ENCODE assay signal across 11 cellular contexts in the genomic region with DNA sequence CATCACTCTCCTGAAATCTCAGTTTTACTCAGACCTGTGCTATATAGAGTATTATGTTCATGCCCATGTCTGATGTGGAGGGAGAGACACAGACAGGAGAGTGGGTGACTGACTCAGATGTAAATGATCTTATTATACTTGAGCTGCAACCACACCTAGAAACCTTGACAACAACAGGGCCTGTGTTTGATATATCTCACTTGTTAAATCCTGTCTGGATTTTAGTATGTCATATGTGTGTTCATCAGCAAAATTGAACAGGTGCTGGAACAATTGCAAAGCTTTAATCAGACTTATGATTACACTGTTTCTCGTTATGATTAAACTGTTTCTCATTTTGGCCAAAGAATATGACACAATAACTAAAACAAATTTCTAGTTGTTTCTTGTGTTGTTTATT. TPM values are rescaled to one million over a fixed set of nuclear protein-coding genes. Genes with fewer than 3 reads are reported as not detected.
DNase-seq lines count a peak whose midpoint lies in the region; TF ChIP-seq lines count a peak whose summit lies in the region.
"Had no signal": no experiment of that assay in that cellular context is flagged by ENCODE, and none has a peak within 500 bp of the region (broad histone marks: within the 10 kb centered on the region; RNA-seq: fewer than 3 reads in every experiment).

No MANE protein-coding gene starts in this region.

- H3K4me1 Mint-ChIP-seq in activated CD4-positive, alpha-beta T cell treated with anti-CD3 and anti-CD28 coated beads, Interleukin-2, amount 10 ng/mL, durations not matched to agents 7 days and 5 days = peaks cover 21% of the 10 kb centered on the region
- peaks cover 39% of the 10 kb centered on the region for H3K4me1 Mint-ChIP-seq in chondrocyte (ENCODE audit: low read depth)

- no peak overlapping the region for H2BK120ac ChIP-seq in mesendoderm (ENCODE audit: low read depth, low read length)

- H3K4ac ChIP-seq in mesendoderm (ENCODE audit: low read depth, low read length) = no peak overlapping the region

- H3K4me3 Mint-ChIP-seq in activated CD4-positive, alpha-beta T cell treated with anti-CD3 and anti-CD28 coated beads, Interleukin-2, amount 10 ng/mL, durations not matched to agents 7 days and 5 days = no peak overlapping the region
- no peak overlapping the region for H3K4me3 Mint-ChIP-seq in chondrocyte (ENCODE audit: unreplicated experiment)
- H3K4me3 Mint-ChIP-seq: central memory CD8-positive, alpha-beta T cell had no signal

- H3K18ac ChIP-seq in mesendoderm (ENCODE audit: low read length) = no peak overlapping the region

- H3K9ac ChIP-seq in mesendoderm (ENCODE audit: low read length) = no peak overlapping the region

- no peak overlapping the region for H3K56ac ChIP-seq in mesendoderm (ENCODE audit: low read length)

- H3K27ac ChIP-seq in mesendoderm (ENCODE audit: low read depth, low read length) = no peak overlapping the region

- no peak overlapping the region for H2BK15ac ChIP-seq in mesendoderm (replicated peaks; ENCODE audit: low read depth)

- no peaks in the 10 kb centered on the region for H3K9me3 Mint-ChIP-seq in activated CD4-positive, alpha-beta T cell treated with anti-CD3 and anti-CD28 coated beads, Interleukin-2, amount 10 ng/mL, durations not matched to agents 7 days and 5 days
- no peaks in the 10 kb centered on the region for H3K9me3 Mint-ChIP-seq in chondrocyte (ENCODE audit: low read depth)
- H3K9me3 Mint-ChIP-seq: central memory CD8-positive, alpha-beta T cell had no signal

- H3K36me3 ChIP-seq in mesendoderm (ENCODE audit: control insufficient read depth, insufficient read depth, low read length) = no peaks in the 10 kb centered on the region
- H3K36me3 ChIP-seq: HAP-1 had no signal

- H3K27me3 Mint-ChIP-seq in activated CD4-positive, alpha-beta T cell treated with anti-CD3 and anti-CD28 coated beads, Interleukin-2, amount 10 ng/mL, durations not matched to agents 7 days and 5 days = no peaks in the 10 kb centered on the region
- H3K27me3 Mint-ChIP-seq in chondrocyte (ENCODE audit: low read depth) = no peaks in the 10 kb centered on the region
- H3K27me3 Mint-ChIP-seq: central memory CD8-positive, alpha-beta T cell had no signal

- no peak overlapping the region for H4K8ac ChIP-seq in mesendoderm (ENCODE audit: low read depth, low read length)

- H3K36me3 Mint-ChIP-seq in activated CD4-positive, alpha-beta T cell treated with anti-CD3 and anti-CD28 coated beads, Interleukin-2, amount 10 ng/mL, durations not matched to agents 7 days and 5 days (ENCODE audit: low read depth) = peaks cover 9% of the 10 kb centered on the region
- peaks cover 3% of the 10 kb centered on the region for H3K36me3 Mint-ChIP-seq in chondrocyte (ENCODE audit: low read depth)

- CTCF ChIA-PET in activated CD4-positive, alpha-beta T cell treated with anti-CD3 and anti-CD28 coated beads, Interleukin-2, amount 10 ng/mL, durations not matched to agents 7 days and 5 days (lab: Charles Lee) = interaction anchor here (0.6 to 1.5 kb wide), 6 partner anchors 9 to 38 kb away, joined by 3 to 6 read pairs (median 4); partner anchors contain the start of gene DIP2B

- H3K4me2 ChIP-seq in mesendoderm (ENCODE audit: low read length) = no peak overlapping the region

- H3K4me1 ChIP-seq in mesendoderm (ENCODE audit: control insufficient read depth, low read depth, low read length) = peaks cover 4% of the 10 kb centered on the region

- H3K23ac ChIP-seq in mesendoderm (ENCODE audit: low read length) = no peak overlapping the region

- POLR2A ChIA-PET in activated CD4-positive, alpha-beta T cell treated with anti-CD3 and anti-CD28 coated beads, Interleukin-2, amount 10 ng/mL, durations not matched to agents 7 days and 5 days (lab: Charles Lee) = no interaction called here

- no peaks in the 10 kb centered on the region for H3K27me3 ChIP-seq in mesendoderm (ENCODE audit: insufficient read depth, low read length, poor library complexity)

- no peak overlapping the region for H4K5ac ChIP-seq in mesendoderm (ENCODE audit: low read length)

- H3K79me1 ChIP-seq in mesendoderm (ENCODE audit: low read length) = peaks cover 2% of the 10 kb centered on the region

- no peak overlapping the region for H2BK5ac ChIP-seq in mesendoderm (ENCODE audit: low read length)

- TF ChIP-seq CTCF in chondrocyte (IDR thresholded peaks at IDR 0.05) = no peak

- peak overlapping the region; percentile 60 for H3K27ac Mint-ChIP-seq in activated CD4-positive, alpha-beta T cell treated with anti-CD3 and anti-CD28 coated beads, Interleukin-2, amount 10 ng/mL, durations not matched to agents 7 days and 5 days
- H3K27ac Mint-ChIP-seq in chondrocyte (ENCODE audit: unreplicated experiment) = peak overlapping the region; percentile 84

- no peak for DNase-seq in activated CD4-positive, alpha-beta T cell treated with anti-CD3 and anti-CD28 coated beads, Interleukin-2, amount 10 ng/mL, durations not matched to agents 7 days and 5 days
- no peak for DNase-seq in activated CD4-positive, alpha-beta T cell treated with anti-CD3 and anti-CD28 coated beads, Interleukin-2, amount 50 U/mL, for 48 hours
- DNase-seq in NCI-H82 treated with DMSO at 0.1 percent for 48 hours (lab: John Stamatoyannopoulos, UW; ENCODE audit: unreplicated experiment) (peak; percentile 11), chondrocyte (ENCODE audit: low spot score) (no peak), GOT3 (lab: John Stamatoyannopoulos, UW) (no peak), mucosa of gallbladder (ENCODE audit: low spot score) (no peak), mesendoderm (no peak)
- peak; percentile 62 for DNase-seq in stimulated activated CD4-positive, alpha-beta T cell treated with anti-CD3 and anti-CD28 coated beads, Interleukin-4, amount 100 ng/mL, for 24 hours
- DNase-seq: mesenchymal stem cell had no signal

- H2AK5ac ChIP-seq in mesendoderm (ENCODE audit: low read length) = no peak overlapping the region

- WGBS in mesendoderm (ENCODE audit: extremely low coverage, insufficient coverage, low lambda C conversion rate) = no CpG with 5 or more reads among the region's 1 CpG

- H3K79me2 ChIP-seq in mesendoderm (ENCODE audit: control insufficient read depth, insufficient read depth, low read length) = peaks cover 7% of the 10 kb centered on the region

- H3K4me3 ChIP-seq in mesendoderm (ENCODE audit: low read length) = no peak overlapping the region
- H3K4me3 ChIP-seq: HAP-1 had no signal

RNA-seq across cellular contexts. Expression of gene DIP2B, which starts 37.7 kb away (rescaled TPM):
- total RNA-seq in activated CD4-positive, alpha-beta T cell treated with anti-CD3 and anti-CD28 coated beads, Interleukin-2, amount 10 ng/mL, durations not matched to agents 7 days and 5 days = 10 to 100 TPM; 28.9 to 30.4 TPM
- total RNA-seq in chondrocyte = 25.4 to 36.3 TPM (median 25.8 TPM) in 3 replicates
- total RNA-seq in mucosa of gallbladder = 23.1 TPM
- polyA plus RNA-seq in mesendoderm (2013, experiment 1 of 2) = 10.4 TPM
- polyA plus RNA-seq in mesendoderm (2013, experiment 2 of 2) = 10.4 TPM

Comparison
In these comparisons a context has a peak if more than half of its experiments do, and no peak if none do; other contexts are left out.
1. DNase-seq: peak in NCI-H82 treated with DMSO at 0.1 percent for 48 hours (single experiment) and stimulated activated CD4-positive, alpha-beta T cell treated with anti-CD3 and anti-CD28 coated beads, Interleukin-4, amount 100 ng/mL, for 24 hours (single experiment); none in activated CD4-positive, alpha-beta T cell treated with anti-CD3 and anti-CD28 coated beads, Interleukin-2, amount 10 ng/mL, durations not matched to agents 7 days and 5 days (single experiment), activated CD4-positive, alpha-beta T cell treated with anti-CD3 and anti-CD28 coated beads, Interleukin-2, amount 50 U/mL, for 48 hours (0 of 2), chondrocyte (single experiment), GOT3 (single experiment), mucosa of gallbladder (single experiment) and mesendoderm (single experiment).